1 cellular context compared by ENCODE assay signal in the genomic region with DNA sequence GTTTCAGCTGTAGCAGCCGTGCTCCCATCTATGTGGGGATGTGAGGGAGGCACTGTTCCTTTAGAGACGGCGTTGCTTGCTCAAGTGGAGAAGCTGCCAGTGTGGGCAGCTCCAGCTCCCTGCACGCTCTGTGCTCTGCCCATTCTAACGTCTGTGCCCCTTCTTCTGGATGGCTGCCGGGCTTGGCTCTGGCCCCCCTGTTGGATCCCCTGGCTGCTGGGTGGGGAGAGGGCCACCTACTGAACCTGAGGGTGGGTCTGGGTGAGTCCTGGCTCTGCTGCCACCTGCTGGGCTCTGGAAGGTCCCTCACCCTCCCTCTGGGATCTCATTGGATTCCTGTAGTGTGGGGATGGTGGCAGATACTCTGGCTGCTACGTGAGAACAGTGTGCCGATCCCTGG.
TF ChIP-seq lines count a peak whose summit lies in the region.

No MANE protein-coding gene starts in this region.

TF ChIP-seq in endothelial cell of umbilical vein, 7 proteins besides CTCF, POLR2A, EP300 and RAD21:
- TF ChIP-seq, protein P1, sequence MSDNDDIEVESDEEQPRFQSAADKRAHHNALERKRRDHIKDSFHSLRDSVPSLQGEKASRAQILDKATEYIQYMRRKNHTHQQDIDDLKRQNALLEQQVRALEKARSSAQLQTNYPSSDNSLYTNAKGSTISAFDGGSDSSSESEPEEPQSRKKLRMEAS (IDR thresholded peaks at IDR 0.05; ENCODE audit: insufficient read depth, insufficient read length): no peak
